In the genomic region with DNA sequence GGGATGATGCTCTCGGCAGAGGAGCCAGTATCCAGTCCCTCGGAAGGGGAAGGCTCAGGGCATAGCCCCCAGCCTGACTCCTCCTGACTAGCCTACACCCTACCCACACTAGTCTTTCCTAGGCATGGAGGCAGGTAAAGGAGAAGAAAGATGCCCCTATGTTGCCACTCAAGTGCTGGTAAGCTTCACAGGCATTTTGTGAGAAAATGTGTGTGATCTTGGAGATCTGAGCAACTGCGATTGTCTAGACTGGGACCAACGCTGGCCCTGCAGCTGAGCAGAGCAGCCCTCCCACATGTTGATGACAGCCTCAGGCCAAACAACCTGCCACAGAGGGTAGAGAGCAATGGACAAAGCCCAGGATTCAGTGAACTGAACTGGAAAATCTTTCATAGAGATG, we compare ENCODE assay signal across 27 cellular contexts. TPM values are rescaled to one million over a fixed set of nuclear protein-coding genes. Genes with fewer than 3 reads are reported as not detected.
"Had no signal": no experiment of that assay in that cellular context is flagged by ENCODE, and none has a peak within 500 bp of the region (broad histone marks: within the 10 kb centered on the region; RNA-seq: fewer than 3 reads in every experiment).

No MANE protein-coding gene starts in this region.

- H3K79me2 ChIP-seq: hepatocyte had no signal

- H2AFZ ChIP-seq: hepatocyte had no signal

- ATAC-seq: activated CD4-positive, alpha-beta T cell treated with anti-CD3 and anti-CD28 coated beads for 36 hours; activated CD8-positive, alpha-beta T cell treated with anti-CD3 and anti-CD28 coated beads, Interleukin-2, amount 10 ng/mL, durations not matched to agents 7 days and 5 days; gastroesophageal sphincter; left cardiac atrium; naive thymus-derived CD8-positive, alpha-beta T cell; right lobe of liver; stimulated activated memory B cell treated with anti-CD40 and anti-IgM and Interleukin-4, amounts not matched to agents 10 μg/mL and 1 μg/mL and 100 μg/mL, for 72 hours; stimulated activated naive CD8-positive, alpha-beta T cell treated with anti-CD3 and anti-CD28 coated beads, Interleukin-15, amount 100 ng/mL, for 72 hours had no signal

- H3K36me3 ChIP-seq: ascending aorta, gastroesophageal sphincter, right lobe of liver had no signal

- H3K27me3 ChIP-seq: ascending aorta, hepatocyte, right lobe of liver had no signal

- DNase-seq: activated CD4-positive, alpha-beta T cell treated with anti-CD3 and anti-CD28 coated beads for 36 hours; activated CD4-positive, CD25-positive, alpha-beta regulatory T cell; activated CD8-positive, alpha-beta T cell treated with anti-CD3 and anti-CD28 coated beads, Interleukin-2, amount 10 ng/mL, durations not matched to agents 7 days and 5 days; activated effector memory CD4-positive, alpha-beta T cell treated with anti-CD3 and anti-CD28 coated beads, Interleukin-2, amount 50 U/mL, for 16 hours; activated naive CD4-positive, alpha-beta T cell treated with anti-CD3 and anti-CD28 coated beads for 36 hours; activated naive CD8-positive, alpha-beta T cell treated with anti-CD3 and anti-CD28 coated beads, Interleukin-2, amount 10 ng/mL, durations not matched to agents 7 days and 5 days; activated T-cell treated with anti-CD3 and anti-CD28 coated beads, Interleukin-2, amount 50 U/mL, for 1 hour; cortex of kidney; left cardiac atrium; midbrain; naive thymus-derived CD8-positive, alpha-beta T cell; occipital lobe; stimulated activated CD4-positive, alpha-beta T cell treated with anti-CD3 and anti-CD28 coated beads, Interleukin-12 subunit alpha, Interleukin-12 subunit beta, amount 100 ng/mL, for 4 hours; stimulated activated CD4-positive, alpha-beta T cell treated with anti-CD3 and anti-CD28 coated beads, Interleukin-4, amount 100 ng/mL, for 1 hour; stimulated activated naive CD8-positive, alpha-beta T cell treated with anti-CD3 and anti-CD28 coated beads, Interleukin-15, amount 100 ng/mL, for 72 hours; substantia nigra; T-helper 1 cell had no signal

- H3K4me2 ChIP-seq: hepatocyte had no signal

- H3K27ac ChIP-seq: ascending aorta, gastroesophageal sphincter, hepatocyte, right lobe of liver had no signal

- H3K4me3 ChIP-seq: ascending aorta, gastroesophageal sphincter, hepatocyte, right lobe of liver had no signal

- H3K9me3 ChIP-seq: ascending aorta, gastroesophageal sphincter, right lobe of liver had no signal

RNA-seq across cellular contexts. Expression of a gene that starts 11.7 kb away (rescaled TPM):
- total RNA-seq: activated naive CD8-positive, alpha-beta T cell treated with anti-CD3 and anti-CD28 coated beads, Interleukin-2, amount 10 ng/mL, durations not matched to agents 7 days and 5 days; ascending aorta; cardiac septum; left cardiac atrium; naive thymus-derived CD8-positive, alpha-beta T cell; posterior vena cava; renal cortical epithelial cell; right lobe of liver; skeletal muscle tissue had no signal
- polyA plus RNA-seq: liver; naive thymus-derived CD8-positive, alpha-beta T cell had no signal
